8 cellular contexts compared by ENCODE assay signal in genomic region chr14:64503184-64503433, GRCh38. TPM values are rescaled to one million over a fixed set of nuclear protein-coding genes. Genes with fewer than 3 reads are reported as not detected.
DNase-seq lines count a peak whose midpoint lies in the region; ATAC-seq and TF ChIP-seq lines count a peak whose summit lies in the region.

No MANE protein-coding gene starts in this region.

- peaks cover 64% of the 10 kb centered on the region for H3K4me1 Mint-ChIP-seq in activated T-cell treated with anti-CD3 and anti-CD28 coated beads, Interleukin-2, amount 50 U/mL, for 4 hours (ENCODE audit: low read depth)
- peaks cover 25% of the 10 kb centered on the region for H3K4me1 Mint-ChIP-seq in activated CD8-positive, alpha-beta T cell treated with anti-CD3 and anti-CD28 coated beads for 36 hours (ENCODE audit: low read depth)
- H3K4me1 Mint-ChIP-seq in stimulated activated memory B cell treated with anti-CD40 and anti-IgM and Interleukin-4, amounts not matched to agents 10 μg/mL and 1 μg/mL and 100 μg/mL, for 72 hours, result peaks cover 57% of the 10 kb centered on the region

- H3K9me3 Mint-ChIP-seq in activated T-cell treated with anti-CD3 and anti-CD28 coated beads, Interleukin-2, amount 50 U/mL, for 4 hours, result no peaks in the 10 kb centered on the region
- H3K9me3 Mint-ChIP-seq in activated CD8-positive, alpha-beta T cell treated with anti-CD3 and anti-CD28 coated beads for 36 hours, result no peaks in the 10 kb centered on the region
- no peaks in the 10 kb centered on the region for H3K9me3 Mint-ChIP-seq in stimulated activated memory B cell treated with anti-CD40 and anti-IgM and Interleukin-4, amounts not matched to agents 10 μg/mL and 1 μg/mL and 100 μg/mL, for 72 hours

- H3K27me3 Mint-ChIP-seq in activated T-cell treated with anti-CD3 and anti-CD28 coated beads, Interleukin-2, amount 50 U/mL, for 4 hours (ENCODE audit: low read depth), result no peaks in the 10 kb centered on the region
- H3K27me3 Mint-ChIP-seq in activated CD8-positive, alpha-beta T cell treated with anti-CD3 and anti-CD28 coated beads for 36 hours, result no peaks in the 10 kb centered on the region
- no peaks in the 10 kb centered on the region for H3K27me3 Mint-ChIP-seq in stimulated activated memory B cell treated with anti-CD40 and anti-IgM and Interleukin-4, amounts not matched to agents 10 μg/mL and 1 μg/mL and 100 μg/mL, for 72 hours

- H3K36me3 Mint-ChIP-seq in activated T-cell treated with anti-CD3 and anti-CD28 coated beads, Interleukin-2, amount 50 U/mL, for 4 hours (ENCODE audit: insufficient read depth), result peaks cover 5% of the 10 kb centered on the region
- H3K36me3 Mint-ChIP-seq in activated CD8-positive, alpha-beta T cell treated with anti-CD3 and anti-CD28 coated beads for 36 hours (ENCODE audit: low read depth), result peaks cover 60% of the 10 kb centered on the region
- peaks cover 8% of the 10 kb centered on the region for H3K36me3 Mint-ChIP-seq in stimulated activated memory B cell treated with anti-CD40 and anti-IgM and Interleukin-4, amounts not matched to agents 10 μg/mL and 1 μg/mL and 100 μg/mL, for 72 hours

- no peak for ATAC-seq in activated T-cell treated with anti-CD3 and anti-CD28 coated beads, Interleukin-2, amount 50 U/mL, for 4 hours
- ATAC-seq in activated CD8-positive, alpha-beta T cell treated with anti-CD3 and anti-CD28 coated beads for 36 hours, result no peak
- no peak for ATAC-seq in stimulated activated memory B cell treated with anti-CD40 and anti-IgM and Interleukin-4, amounts not matched to agents 10 μg/mL and 1 μg/mL and 100 μg/mL, for 72 hours

- POLR2A ChIA-PET in activated CD8-positive, alpha-beta T cell treated with anti-CD3 and anti-CD28 coated beads for 36 hours (lab: Charles Lee), result interaction anchor here (0.8 to 3.4 kb wide), 13 partner anchors 8 to 398 kb away, joined by 3 to 19 read pairs (median 5); partner anchors contain the start of genes AKAP5, HSPA2 and MTHFD1

- no peak for TF ChIP-seq CTCF in activated CD8-positive, alpha-beta T cell treated with anti-CD3 and anti-CD28 coated beads for 36 hours (IDR thresholded peaks at IDR 0.05)

- CTCF ChIA-PET in activated CD8-positive, alpha-beta T cell treated with anti-CD3 and anti-CD28 coated beads for 36 hours (lab: Charles Lee), result interaction anchor here (1.0 to 3.1 kb wide), 5 partner anchors 8 to 134 kb away, joined by 3 to 23 read pairs (median 4); no protein-coding TSS in a partner anchor

- H3K4me3 Mint-ChIP-seq in activated T-cell treated with anti-CD3 and anti-CD28 coated beads, Interleukin-2, amount 50 U/mL, for 4 hours, result peak overlapping the region; percentile 99
- peak overlapping the region; percentile 79 for H3K4me3 Mint-ChIP-seq in activated CD8-positive, alpha-beta T cell treated with anti-CD3 and anti-CD28 coated beads for 36 hours
- H3K4me3 Mint-ChIP-seq in stimulated activated memory B cell treated with anti-CD40 and anti-IgM and Interleukin-4, amounts not matched to agents 10 μg/mL and 1 μg/mL and 100 μg/mL, for 72 hours, result peak overlapping the region; percentile 91

- no peak for DNase-seq in activated T-cell treated with anti-CD3 and anti-CD28 coated beads, Interleukin-2, amount 50 U/mL, for 4 hours
- DNase-seq in activated T-cell treated with anti-CD3 and anti-CD28 coated beads, Interleukin-2, amount 50 U/mL, for 48 hours, result no peak
- no peak for DNase-seq in activated CD8-positive, alpha-beta T cell treated with anti-CD3 and anti-CD28 coated beads for 36 hours
- DNase-seq in hepatic stellate cell (ENCODE audit: low spot score) (peak; percentile 17), ecto neural progenitor cell (ENCODE audit: low spot score) (no peak), NCI-H82 (lab: John Stamatoyannopoulos, UW) (no peak)
- DNase-seq in stimulated activated CD4-positive, alpha-beta T cell treated with anti-CD3 and anti-CD28 coated beads, Interleukin-15, amount 100 ng/mL, for 24 hours, result no peak

- H3K27ac Mint-ChIP-seq in activated CD8-positive, alpha-beta T cell treated with anti-CD3 and anti-CD28 coated beads for 36 hours, result peak overlapping the region; percentile 97
- peak overlapping the region; percentile 99 for H3K27ac Mint-ChIP-seq in stimulated activated memory B cell treated with anti-CD40 and anti-IgM and Interleukin-4, amounts not matched to agents 10 μg/mL and 1 μg/mL and 100 μg/mL, for 72 hours

- intact Hi-C loops in activated CD8-positive, alpha-beta T cell treated with anti-CD3 and anti-CD28 coated beads for 36 hours (cut with micrococcal nuclease), result no loop called here

RNA-seq across cellular contexts. Expression of gene ZBTB25, which starts 0.5 kb away (rescaled TPM):
- total RNA-seq in activated T-cell treated with anti-CD3 and anti-CD28 coated beads, Interleukin-2, amount 50 U/mL, for 4 hours, result 10 to 100 TPM; 12.8 to 13.5 (median 13.1) TPM
- total RNA-seq in activated CD8-positive, alpha-beta T cell treated with anti-CD3 and anti-CD28 coated beads for 36 hours, result 10 to 100 TPM; 58.6 to 58.8 TPM

RNA-seq across cellular contexts. Expression of gene ZBTB1, which starts 1.5 kb away (rescaled TPM):
- total RNA-seq in activated T-cell treated with anti-CD3 and anti-CD28 coated beads, Interleukin-2, amount 50 U/mL, for 4 hours, result 10 to 100 TPM; 24.0 to 28.5 (median 27.1) TPM
- 10 to 100 TPM; 64.7 to 67.8 TPM for total RNA-seq in activated CD8-positive, alpha-beta T cell treated with anti-CD3 and anti-CD28 coated beads for 36 hours

RNA-seq across cellular contexts. Expression of gene HSPA2, which starts 37.4 kb away (rescaled TPM):
- total RNA-seq in activated T-cell treated with anti-CD3 and anti-CD28 coated beads, Interleukin-2, amount 50 U/mL, for 4 hours, result 1 to 10 TPM; 1.4 to 1.8 (median 1.4) TPM
- total RNA-seq in activated CD8-positive, alpha-beta T cell treated with anti-CD3 and anti-CD28 coated beads for 36 hours, result 1 to 10 TPM; 2.9 to 3.6 TPM

RNA-seq across cellular contexts. Expression of gene AKAP5, which starts 37.8 kb away (rescaled TPM):
- total RNA-seq in activated T-cell treated with anti-CD3 and anti-CD28 coated beads, Interleukin-2, amount 50 U/mL, for 4 hours, result under 1 TPM; 0.65 to 0.83 (median 0.69) TPM
- 1 to 10 TPM; 1.3 to 1.6 TPM for total RNA-seq in activated CD8-positive, alpha-beta T cell treated with anti-CD3 and anti-CD28 coated beads for 36 hours

RNA-seq across cellular contexts. Expression of gene PPP1R36, which starts 46.7 kb away (rescaled TPM):
- total RNA-seq in activated T-cell treated with anti-CD3 and anti-CD28 coated beads, Interleukin-2, amount 50 U/mL, for 4 hours, result not detected
- total RNA-seq in activated CD8-positive, alpha-beta T cell treated with anti-CD3 and anti-CD28 coated beads for 36 hours, result under 1 TPM in 1 of 2 experiments, not detected in 1; 0.29 TPM

Comparison
In these comparisons a context has a peak if more than half of its experiments do, and no peak if none do; other contexts are left out.
1. RNA of gene ZBTB25, which starts 0.5 kb away (total RNA-seq): 58.6 to 58.8 TPM in activated CD8-positive, alpha-beta T cell treated with anti-CD3 and anti-CD28 coated beads for 36 hours; 12.8 to 13.5 TPM in activated T-cell treated with anti-CD3 and anti-CD28 coated beads, Interleukin-2, amount 50 U/mL, for 4 hours; every median in the first group is over 4 times any median in the second.
2. Peak in every context shown above with its lines, with median percentiles within 50 percentile points of each other: H3K4me3 Mint-ChIP-seq.